In genomic region chr3:155701882-155702465, GRCh38 we compare ENCODE assay signal across 9 cellular contexts. TPM values are rescaled to one million over a fixed set of nuclear protein-coding genes. Genes with fewer than 3 reads are reported as not detected.
DNase-seq lines count a peak whose midpoint lies in the region; ATAC-seq and TF ChIP-seq lines count a peak whose summit lies in the region.
"Had no signal": no experiment of that assay in that cellular context is flagged by ENCODE, and none has a peak within 500 bp of the region (broad histone marks: within the 10 kb centered on the region; RNA-seq: fewer than 3 reads in every experiment).

No MANE protein-coding gene starts in this region.

- no peak overlapping the region for H3K27ac ChIP-seq in H9 (ENCODE audit: insufficient read length, low read depth, low read length)

- no peak overlapping the region for H3K4ac ChIP-seq in H9 (ENCODE audit: low read depth, low read length)

- peak; percentile 50 for DNase-seq in DMS79 (lab: John Stamatoyannopoulos, UW)
- no peak for DNase-seq in H9
- peak; percentile 51 for DNase-seq in NCI-H1417 treated with DMSO at 0.1 percent for 48 hours (lab: John Stamatoyannopoulos, UW)
- DNase-seq in SKM-1 (lab: John Stamatoyannopoulos, UW; ENCODE audit: unreplicated experiment), result peak; percentile 76
- DNase-seq in fibroblast of the aortic adventitia (ENCODE audit: low read depth), result peak; percentile 81
- DNase-seq in osteocyte (ENCODE audit: extremely low spot score, unreplicated experiment), result no peak
- no peak for DNase-seq in activated CD4-positive, alpha-beta memory T cell treated with anti-CD3 and anti-CD28 coated beads for 36 hours

- peaks cover 0 to 2% (median 0%) of the 10 kb centered on the region in 3 experiments; a peak in 3 of 7 replicates for H3K36me3 Mint-ChIP-seq in H9 (ENCODE audit: insufficient read depth in 1 of 3, low read depth in 3 of 3)
- H3K36me3 Mint-ChIP-seq in osteocyte (ENCODE audit: unreplicated experiment), result no peaks in the 10 kb centered on the region
- no peaks in the 10 kb centered on the region for H3K36me3 Mint-ChIP-seq in stimulated activated memory B cell treated with anti-CD40 and anti-IgM and Interleukin-4, amounts not matched to agents 10 μg/mL and 1 μg/mL and 100 μg/mL, for 72 hours
- H3K36me3 Mint-ChIP-seq in activated CD4-positive, alpha-beta memory T cell treated with anti-CD3 and anti-CD28 coated beads for 36 hours, result no peaks in the 10 kb centered on the region

- no peaks in the 10 kb centered on the region for H3K4me1 ChIP-seq in H9 (ENCODE audit: insufficient read depth, low read length)

- H3K27me3 Mint-ChIP-seq in H9 (ENCODE audit: low read depth) (no peaks in the 10 kb centered on the region), osteocyte (ENCODE audit: unreplicated experiment) (peaks cover 38% of the 10 kb centered on the region)
- no peaks in the 10 kb centered on the region for H3K27me3 Mint-ChIP-seq in stimulated activated memory B cell treated with anti-CD40 and anti-IgM and Interleukin-4, amounts not matched to agents 10 μg/mL and 1 μg/mL and 100 μg/mL, for 72 hours
- peaks cover 2% of the 10 kb centered on the region for H3K27me3 Mint-ChIP-seq in activated CD4-positive, alpha-beta memory T cell treated with anti-CD3 and anti-CD28 coated beads for 36 hours

- H3K27ac Mint-ChIP-seq in H9 (no peak overlapping the region), osteocyte (ENCODE audit: unreplicated experiment) (no peak overlapping the region)
- H3K27ac Mint-ChIP-seq in stimulated activated memory B cell treated with anti-CD40 and anti-IgM and Interleukin-4, amounts not matched to agents 10 μg/mL and 1 μg/mL and 100 μg/mL, for 72 hours, result no peak overlapping the region
- no peak overlapping the region for H3K27ac Mint-ChIP-seq in activated CD4-positive, alpha-beta memory T cell treated with anti-CD3 and anti-CD28 coated beads for 36 hours
- H3K27ac Mint-ChIP-seq: T-helper 1 cell treated with Interleukin-12 subunit alpha and Interleukin-12 subunit beta and Interleukin-4 antibody, amounts not matched to agents 30 μg/mL and 1 μg/mL, for 36 hours had no signal

- H3K9me3 Mint-ChIP-seq in H9 (no peaks in the 10 kb centered on the region), osteocyte (ENCODE audit: unreplicated experiment) (no peaks in the 10 kb centered on the region)
- H3K9me3 Mint-ChIP-seq in stimulated activated memory B cell treated with anti-CD40 and anti-IgM and Interleukin-4, amounts not matched to agents 10 μg/mL and 1 μg/mL and 100 μg/mL, for 72 hours, result no peaks in the 10 kb centered on the region
- no peaks in the 10 kb centered on the region for H3K9me3 Mint-ChIP-seq in activated CD4-positive, alpha-beta memory T cell treated with anti-CD3 and anti-CD28 coated beads for 36 hours
- H3K9me3 Mint-ChIP-seq: T-helper 1 cell treated with Interleukin-12 subunit alpha and Interleukin-12 subunit beta and Interleukin-4 antibody, amounts not matched to agents 30 μg/mL and 1 μg/mL, for 36 hours had no signal

- H3K18ac ChIP-seq in H9 (ENCODE audit: insufficient read length, low read depth, low read length), result no peak overlapping the region

- H2BK12ac ChIP-seq in H9 (ENCODE audit: insufficient read length, low read depth, low read length), result no peak overlapping the region

- H3K79me2 ChIP-seq in H9 (ENCODE audit: insufficient read depth, low read length), result peaks cover 2% of the 10 kb centered on the region; the same call in 1 of the 2 replicates

- H2BK120ac ChIP-seq in H9 (ENCODE audit: low read depth, low read length, poor library complexity, severe bottlenecking), result no peak overlapping the region

- H3K27me3 ChIP-seq in H9 (ENCODE audit: insufficient read depth, low read length), result no peaks in the 10 kb centered on the region

- H4K8ac ChIP-seq in H9 (replicated peaks; ENCODE audit: insufficient read length, low read depth, low read length), result no peak overlapping the region

- H3K9me3 ChIP-seq in H9 (ENCODE audit: control insufficient read depth, low read depth, low read length), result no peaks in the 10 kb centered on the region

- no peak overlapping the region for H3K4me3 Mint-ChIP-seq in H9
- H3K4me3 Mint-ChIP-seq in osteocyte (ENCODE audit: unreplicated experiment), result no peak overlapping the region
- no peak overlapping the region for H3K4me3 Mint-ChIP-seq in stimulated activated memory B cell treated with anti-CD40 and anti-IgM and Interleukin-4, amounts not matched to agents 10 μg/mL and 1 μg/mL and 100 μg/mL, for 72 hours
- H3K4me3 Mint-ChIP-seq in activated CD4-positive, alpha-beta memory T cell treated with anti-CD3 and anti-CD28 coated beads for 36 hours, result no peak overlapping the region
- H3K4me3 Mint-ChIP-seq: T-helper 1 cell treated with Interleukin-12 subunit alpha and Interleukin-12 subunit beta and Interleukin-4 antibody, amounts not matched to agents 30 μg/mL and 1 μg/mL, for 36 hours had no signal

- CTCF ChIA-PET in activated CD4-positive, alpha-beta memory T cell treated with anti-CD3 and anti-CD28 coated beads for 36 hours (lab: Charles Lee), result interaction anchor here (0.5 to 4.0 kb wide), 15 partner anchors 10 to 1377 kb away, joined by 3 to 43 read pairs (median 5); partner anchors contain the start of genes C3orf33 and DHX36

- TF ChIP-seq CTCF in H9 (conservative IDR thresholded peaks at IDR 0.05), result peak; percentile 85
- TF ChIP-seq CTCF in fibroblast of the aortic adventitia (IDR thresholded peaks at IDR 0.05; ENCODE audit: insufficient read depth, low read length), result peak; percentile 59
- peak; percentile 71 for TF ChIP-seq CTCF in osteocyte (IDR thresholded peaks at IDR 0.05)

- no peak overlapping the region for H3K14ac ChIP-seq in H9 (ENCODE audit: insufficient read depth, low read length)

- H3K79me1 ChIP-seq in H9 (ENCODE audit: insufficient read depth, low read depth, low read length, poor library complexity, severe bottlenecking), result no peaks in the 10 kb centered on the region

- no peak overlapping the region for H3K4me2 ChIP-seq in H9 (ENCODE audit: insufficient read depth, insufficient read length, low read length)

- no peak overlapping the region for H3K4me3 ChIP-seq in fibroblast of the aortic adventitia (ENCODE audit: low read depth, low read length)

- H2AFZ ChIP-seq in H9 (ENCODE audit: low read length), result no peak overlapping the region

- intact Hi-C loops in activated CD4-positive, alpha-beta memory T cell treated with anti-CD3 and anti-CD28 coated beads for 36 hours (cut with micrococcal nuclease), result loop anchor here (1.0 to 5.0 kb wide), 3 partner anchors 320 to 1365 kb away; no protein-coding TSS in a partner anchor

- no peak overlapping the region for H3K9ac ChIP-seq in H9 (ENCODE audit: extremely low read depth, insufficient read length, low read length)

- H4K5ac ChIP-seq in H9 (ENCODE audit: insufficient read length, low read depth, low read length), result no peak overlapping the region

- no peak for ATAC-seq in stimulated activated memory B cell treated with anti-CD40 and anti-IgM and Interleukin-4, amounts not matched to agents 10 μg/mL and 1 μg/mL and 100 μg/mL, for 72 hours

- no peaks in the 10 kb centered on the region for H4K20me1 ChIP-seq in H9 (ENCODE audit: control insufficient read depth, insufficient read depth, insufficient read length)

- H2BK20ac ChIP-seq in H9 (ENCODE audit: low read depth, low read length, poor library complexity, severe bottlenecking), result no peak overlapping the region

- no peak overlapping the region for H3T11ph ChIP-seq in H9 (ENCODE audit: low read length)

- no peak overlapping the region for H4K91ac ChIP-seq in H9 (ENCODE audit: insufficient read length, low read depth, low read length)

- H3K23ac ChIP-seq in H9 (ENCODE audit: insufficient read length, low read depth, low read length), result no peak overlapping the region

- H3K56ac ChIP-seq in H9 (ENCODE audit: insufficient read length, low read depth, low read length), result no peak overlapping the region

- no peak overlapping the region for H2AK5ac ChIP-seq in H9 (ENCODE audit: insufficient read length, low read length)

- H3K4me1 Mint-ChIP-seq in H9 (peaks cover 22 to 24% of the 10 kb centered on the region in 2 experiments), osteocyte (ENCODE audit: unreplicated experiment) (no peaks in the 10 kb centered on the region)
- H3K4me1 Mint-ChIP-seq in stimulated activated memory B cell treated with anti-CD40 and anti-IgM and Interleukin-4, amounts not matched to agents 10 μg/mL and 1 μg/mL and 100 μg/mL, for 72 hours, result no peaks in the 10 kb centered on the region
- H3K4me1 Mint-ChIP-seq in activated CD4-positive, alpha-beta memory T cell treated with anti-CD3 and anti-CD28 coated beads for 36 hours (ENCODE audit: low read depth), result no peaks in the 10 kb centered on the region

- H2BK5ac ChIP-seq in H9 (ENCODE audit: insufficient read length, low read length), result no peak overlapping the region

- H3K23me2 ChIP-seq in H9 (ENCODE audit: insufficient read length, low read depth, low read length, poor library complexity, severe bottlenecking), result no peaks in the 10 kb centered on the region

- no CpG with 5 or more reads among the region's 5 CpGs for WGBS in H9 (ENCODE audit: extremely low coverage, insufficient read length, low lambda C conversion rate)

- POLR2A ChIA-PET in activated CD4-positive, alpha-beta memory T cell treated with anti-CD3 and anti-CD28 coated beads for 36 hours (lab: Charles Lee), result no interaction called here

- no peak overlapping the region for H2BK15ac ChIP-seq in H9 (ENCODE audit: low read depth, low read length)

RNA-seq across cellular contexts. Expression of gene PLCH1, which starts 42.9 kb away (rescaled TPM):
- 17.8 and 19.0 TPM in 2 replicates for total RNA-seq in H9 (2021)
- 0.09 TPM in 1 of 2 replicates, not detected in the other for total RNA-seq in fibroblast of the aortic adventitia (ENCODE audit: low replicate concordance)
- not detected in 2 replicates for total RNA-seq in osteocyte
- under 1 TPM; 0.10 to 0.12 TPM for total RNA-seq in activated CD4-positive, alpha-beta memory T cell treated with anti-CD3 and anti-CD28 coated beads for 36 hours

Comparison
In these comparisons a context has a peak if more than half of its experiments do, and no peak if none do; other contexts are left out.
1. DNase-seq: peak in DMS79 (single experiment), NCI-H1417 treated with DMSO at 0.1 percent for 48 hours (single experiment), SKM-1 (single experiment) and fibroblast of the aortic adventitia (single experiment); none in H9 (single experiment), osteocyte (single experiment) and activated CD4-positive, alpha-beta memory T cell treated with anti-CD3 and anti-CD28 coated beads for 36 hours (single experiment).
2. RNA of gene PLCH1, which starts 42.9 kb away (total RNA-seq): 17.8 to 19.0 TPM in H9; 0.10 to 0.12 TPM in activated CD4-positive, alpha-beta memory T cell treated with anti-CD3 and anti-CD28 coated beads for 36 hours, 0.09 TPM in fibroblast of the aortic adventitia and not detected in osteocyte; every median in the first group is over 10 times any median in the second.
3. Peak in every context shown above with its lines, with median percentiles within 50 percentile points of each other: CTCF ChIP-seq.